Comparison of ENCODE assay signal across 2 cellular contexts in genomic region chr6:41724638-41725501, GRCh38.
TF ChIP-seq lines count a peak whose summit lies in the region.

No MANE protein-coding gene starts in this region.

TF ChIP-seq in HCT116, 20 proteins besides CTCF, POLR2A, EP300 and RAD21:
- TF ChIP-seq, protein P1, sequence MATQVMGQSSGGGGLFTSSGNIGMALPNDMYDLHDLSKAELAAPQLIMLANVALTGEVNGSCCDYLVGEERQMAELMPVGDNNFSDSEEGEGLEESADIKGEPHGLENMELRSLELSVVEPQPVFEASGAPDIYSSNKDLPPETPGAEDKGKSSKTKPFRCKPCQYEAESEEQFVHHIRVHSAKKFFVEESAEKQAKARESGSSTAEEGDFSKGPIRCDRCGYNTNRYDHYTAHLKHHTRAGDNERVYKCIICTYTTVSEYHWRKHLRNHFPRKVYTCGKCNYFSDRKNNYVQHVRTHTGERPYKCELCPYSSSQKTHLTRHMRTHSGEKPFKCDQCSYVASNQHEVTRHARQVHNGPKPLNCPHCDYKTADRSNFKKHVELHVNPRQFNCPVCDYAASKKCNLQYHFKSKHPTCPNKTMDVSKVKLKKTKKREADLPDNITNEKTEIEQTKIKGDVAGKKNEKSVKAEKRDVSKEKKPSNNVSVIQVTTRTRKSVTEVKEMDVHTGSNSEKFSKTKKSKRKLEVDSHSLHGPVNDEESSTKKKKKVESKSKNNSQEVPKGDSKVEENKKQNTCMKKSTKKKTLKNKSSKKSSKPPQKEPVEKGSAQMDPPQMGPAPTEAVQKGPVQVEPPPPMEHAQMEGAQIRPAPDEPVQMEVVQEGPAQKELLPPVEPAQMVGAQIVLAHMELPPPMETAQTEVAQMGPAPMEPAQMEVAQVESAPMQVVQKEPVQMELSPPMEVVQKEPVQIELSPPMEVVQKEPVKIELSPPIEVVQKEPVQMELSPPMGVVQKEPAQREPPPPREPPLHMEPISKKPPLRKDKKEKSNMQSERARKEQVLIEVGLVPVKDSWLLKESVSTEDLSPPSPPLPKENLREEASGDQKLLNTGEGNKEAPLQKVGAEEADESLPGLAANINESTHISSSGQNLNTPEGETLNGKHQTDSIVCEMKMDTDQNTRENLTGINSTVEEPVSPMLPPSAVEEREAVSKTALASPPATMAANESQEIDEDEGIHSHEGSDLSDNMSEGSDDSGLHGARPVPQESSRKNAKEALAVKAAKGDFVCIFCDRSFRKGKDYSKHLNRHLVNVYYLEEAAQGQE (IDR thresholded peaks at IDR 0.05; ENCODE audit: low read depth) = no peak
- TF ChIP-seq YY1 (IDR thresholded peaks at IDR 0.05; ENCODE audit: extremely low read depth, insufficient replicate concordance, low read depth, low read length) (no peak), SRF (IDR thresholded peaks at IDR 0.05; ENCODE audit: low read depth) (no peak)

TF ChIP-seq in GM23338, 12 proteins besides CTCF, POLR2A, EP300 and RAD21:
- TF ChIP-seq EZH2phosphoT487 (IDR thresholded peaks at IDR 0.05; ENCODE audit: unreplicated experiment) = no peak
- TF ChIP-seq, protein P2, sequence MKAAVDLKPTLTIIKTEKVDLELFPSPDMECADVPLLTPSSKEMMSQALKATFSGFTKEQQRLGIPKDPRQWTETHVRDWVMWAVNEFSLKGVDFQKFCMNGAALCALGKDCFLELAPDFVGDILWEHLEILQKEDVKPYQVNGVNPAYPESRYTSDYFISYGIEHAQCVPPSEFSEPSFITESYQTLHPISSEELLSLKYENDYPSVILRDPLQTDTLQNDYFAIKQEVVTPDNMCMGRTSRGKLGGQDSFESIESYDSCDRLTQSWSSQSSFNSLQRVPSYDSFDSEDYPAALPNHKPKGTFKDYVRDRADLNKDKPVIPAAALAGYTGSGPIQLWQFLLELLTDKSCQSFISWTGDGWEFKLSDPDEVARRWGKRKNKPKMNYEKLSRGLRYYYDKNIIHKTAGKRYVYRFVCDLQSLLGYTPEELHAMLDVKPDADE (IDR thresholded peaks at IDR 0.05) = no peak
- no peak for TF ChIP-seq CREB1 (CRISPR knock-in tag; IDR thresholded peaks at IDR 0.05; ENCODE audit: low read depth)
